Comparison of ENCODE assay signal across 8 cellular contexts in genomic region chr7:76314042-76314721, GRCh38. TPM values are rescaled to one million over a fixed set of nuclear protein-coding genes. Genes with fewer than 3 reads are reported as not detected.
DNase-seq lines count a peak whose midpoint lies in the region; ATAC-seq, FAIRE-seq and TF ChIP-seq lines count a peak whose summit lies in the region.

No MANE protein-coding gene starts in this region.

- DNase-seq in A673 (ENCODE audit: low spot score) (peak; percentile 95), NCI-H345 (lab: John Stamatoyannopoulos, UW) (peak; percentile 93), activated B cell treated with CpG ODN at 0.5 μM for 24 hours (peak; percentile 88), mammary epithelial cell (peak; percentile 79), keratinocyte (ENCODE audit: low read depth, low spot score) (no peak)
- peak; percentile 93 to 97 (median 95) for DNase-seq in stimulated activated CD4-positive, alpha-beta T cell treated with anti-CD3 and anti-CD28 coated beads, Interleukin-1b, Interleukin-23, amount 100 ng/mL, for 24 hours (ENCODE audit: low read depth in 4 of 4, low spot score in 1 of 4)

- H3K36me3 ChIP-seq in A673 (ENCODE audit: insufficient read depth, low read length, poor library complexity, severe bottlenecking) (no peaks in the 10 kb centered on the region), mammary epithelial cell (ENCODE audit: insufficient read depth, low read length) (no peaks in the 10 kb centered on the region), keratinocyte (ENCODE audit: control insufficient read depth in 2 of 2, extremely low read depth in 1 of 2, insufficient read depth in 2 of 2, low read length in 2 of 2) (no peaks in the 10 kb centered on the region)

- in situ Hi-C loops in mammary epithelial cell (cut with MboI; ENCODE audit: low sequenced_read_pairs in 2 of 2): loop anchor here (5.0 to 25.0 kb wide), 4 partner anchors 52 to 452 kb away; no protein-coding TSS in a partner anchor

- H3K4me2 ChIP-seq in mammary epithelial cell (ENCODE audit: insufficient read depth, low read depth, low read length) (no peak overlapping the region), keratinocyte (ENCODE audit: control insufficient read depth, extremely low read depth, insufficient read depth, low read depth, low read length) (peak overlapping the region; percentile 22)

- H3K27ac ChIP-seq in A673 (ENCODE audit: low read depth, low read length, poor library complexity, severe bottlenecking) (no peak overlapping the region), mammary epithelial cell (ENCODE audit: insufficient read depth, low read depth, low read length) (no peak overlapping the region), keratinocyte (ENCODE audit: control insufficient read depth, insufficient read depth, low read length) (no peak overlapping the region)

- no peaks in the 10 kb centered on the region for H3K9me3 Mint-ChIP-seq in activated B cell treated with CpG ODN at 0.5 μM for 24 hours

- intact Hi-C loops in A673 (cut with micrococcal nuclease; ENCODE audit: unreplicated experiment) (loop anchor here (1.0 kb wide), 3 partner anchors 23 to 136 kb away; no protein-coding TSS in a partner anchor), activated B cell treated with CpG ODN at 0.5 μM for 24 hours (cut with micrococcal nuclease) (loop anchor here (1.0 to 2.0 kb wide), 5 partner anchors 11 to 265 kb away; partner anchors contain the start of gene MDH2), mammary epithelial cell (cut with micrococcal nuclease) (loop anchor here (1.0 to 2.0 kb wide), 5 partner anchors 23 to 245 kb away; no protein-coding TSS in a partner anchor)

- dilution Hi-C loops in mammary epithelial cell (cut with HindIII; ENCODE audit: low sequenced_read_pairs) (no loop called here), keratinocyte (cut with MboI; ENCODE audit: extremely low pct_ligation_motif_present, low sequenced_read_pairs) (no loop called here)

- H3K27ac Mint-ChIP-seq in activated B cell treated with CpG ODN at 0.5 μM for 24 hours: no peak overlapping the region

- ATAC-seq in GM18868 (IDR thresholded peaks at IDR 0.05; ENCODE audit: unreplicated experiment) (peak; percentile 38), HG03280 (IDR thresholded peaks at IDR 0.05; ENCODE audit: unreplicated experiment) (peak; percentile 40), activated B cell treated with CpG ODN at 0.5 μM for 24 hours (ENCODE audit: low read depth) (peak; percentile 59)

- peaks cover 2% of the 10 kb centered on the region for H3K36me3 Mint-ChIP-seq in activated B cell treated with CpG ODN at 0.5 μM for 24 hours (ENCODE audit: low read depth)

- no peak overlapping the region for H3K9ac ChIP-seq in mammary epithelial cell (ENCODE audit: insufficient read depth, low read length)
- H3K9ac ChIP-seq in keratinocyte (ENCODE audit: control insufficient read depth, extremely low read depth, insufficient read depth, low read length): no peak overlapping the region

- BruUV-seq in A673 (replicated peaks; lab: Mats Ljungman, UMichigan) (no TSS peak), mammary epithelial cell (replicated peaks; lab: Mats Ljungman, UMichigan) (no TSS peak)

- H3K27me3 ChIP-seq in A673 (replicated peaks; ENCODE audit: insufficient read depth, low read depth, low read length, poor library complexity): no peaks in the 10 kb centered on the region
- no peaks in the 10 kb centered on the region for H3K27me3 ChIP-seq in mammary epithelial cell (ENCODE audit: insufficient read depth, low read length)
- no peaks in the 10 kb centered on the region for H3K27me3 ChIP-seq in keratinocyte (ENCODE audit: control insufficient read depth, extremely low read depth, insufficient read depth, low read length)

- H4K20me1 ChIP-seq in mammary epithelial cell (ENCODE audit: insufficient read depth, low read length): no peaks in the 10 kb centered on the region
- H4K20me1 ChIP-seq in keratinocyte (ENCODE audit: control insufficient read depth, extremely low read depth, insufficient read depth, low read length): no peaks in the 10 kb centered on the region

- no peaks in the 10 kb centered on the region for H3K79me2 ChIP-seq in mammary epithelial cell (ENCODE audit: insufficient read depth, low read length)
- no peaks in the 10 kb centered on the region for H3K79me2 ChIP-seq in keratinocyte (ENCODE audit: control insufficient read depth, insufficient read depth, low read length)

- no peaks in the 10 kb centered on the region for H3K9me1 ChIP-seq in keratinocyte (ENCODE audit: control insufficient read depth, extremely low read depth, insufficient read depth, low read length)

- H3K4me1 ChIP-seq in A673 (ENCODE audit: insufficient read depth, low read length, poor library complexity, severe bottlenecking): peaks cover 19% of the 10 kb centered on the region
- H3K4me1 ChIP-seq in mammary epithelial cell (ENCODE audit: insufficient read depth, low read length): peaks cover 24% of the 10 kb centered on the region
- peaks cover 29% of the 10 kb centered on the region for H3K4me1 ChIP-seq in keratinocyte (ENCODE audit: control insufficient read depth, extremely low read depth, insufficient read depth, low read length)

- no peaks in the 10 kb centered on the region for H3K9me3 ChIP-seq in A673 (ENCODE audit: low read depth, low read length, poor library complexity, severe bottlenecking)
- no peaks in the 10 kb centered on the region for H3K9me3 ChIP-seq in mammary epithelial cell (replicated peaks; ENCODE audit: insufficient read depth, low read length)
- H3K9me3 ChIP-seq in keratinocyte (ENCODE audit: control insufficient read depth, low read depth, low read length): no peaks in the 10 kb centered on the region

- H2AFZ ChIP-seq in mammary epithelial cell (ENCODE audit: low read depth, low read length) (peak overlapping the region; percentile 62), keratinocyte (ENCODE audit: control insufficient read depth, low read length) (peak overlapping the region; percentile 49)

- POLR2A ChIA-PET in A673 (lab: Charles Lee; ENCODE audit: low non-redundant PET): no interaction called here
- POLR2A ChIA-PET in activated B cell treated with CpG ODN at 0.5 μM for 24 hours (lab: Charles Lee): interaction anchor here (0.6 to 1.2 kb wide), 3 partner anchors 14 to 45 kb away, joined by 3 to 5 read pairs (median 3); partner anchors contain the start of gene YWHAG

- no peak overlapping the region for H3K4me3 ChIP-seq in A673 (ENCODE audit: low read depth, low read length, poor library complexity, severe bottlenecking)
- H3K4me3 ChIP-seq in mammary epithelial cell (replicated peaks in 1 of 3; ENCODE audit: insufficient read depth in 1 of 3, low read depth in 2 of 3, low read length in 3 of 3): no peak overlapping the region
- no peak overlapping the region for H3K4me3 ChIP-seq in keratinocyte (ENCODE audit: control insufficient read depth in 2 of 3, extremely low read depth in 1 of 3, insufficient read depth in 2 of 3, low read depth in 1 of 3, low read length in 3 of 3)

- FAIRE-seq in keratinocyte (lab: Jason Lieb, UNC): no peak

- CTCF ChIA-PET in A673 (lab: Charles Lee) (interaction anchor here (0.5 to 2.3 kb wide), 15 partner anchors 9 to 447 kb away, joined by 3 to 17 read pairs (median 5); no protein-coding TSS in a partner anchor), activated B cell treated with CpG ODN at 0.5 μM for 24 hours (lab: Charles Lee) (interaction anchor here (0.7 to 2.6 kb wide), 17 partner anchors 9 to 982 kb away, joined by 3 to 41 read pairs (median 4); partner anchors contain the start of genes HSPB1, MDH2, STYXL1 and YWHAG), mammary epithelial cell (lab: Charles Lee; ENCODE audit: low non-redundant PET) (interaction anchor here (0.6 to 1.1 kb wide), 5 partner anchors 12 to 40 kb away, joined by 4 to 7 read pairs (median 5); partner anchors contain the start of gene HSPB1)

- H3K4me3 Mint-ChIP-seq in activated B cell treated with CpG ODN at 0.5 μM for 24 hours: no peak overlapping the region

- 8% methylated on average over 6 of the region's 15 CpGs for WGBS in mammary epithelial cell (ENCODE audit: low coverage, missing lambda C conversion rate)

- H3K27me3 Mint-ChIP-seq in activated B cell treated with CpG ODN at 0.5 μM for 24 hours: no peaks in the 10 kb centered on the region

- H3K4me1 Mint-ChIP-seq in activated B cell treated with CpG ODN at 0.5 μM for 24 hours: peaks cover 20% of the 10 kb centered on the region

- TF ChIP-seq CTCF in A673 (conservative IDR thresholded peaks at IDR 0.05; ENCODE audit: low read depth, low read length) (peak; percentile 100), activated B cell treated with CpG ODN at 0.5 μM for 24 hours (IDR thresholded peaks at IDR 0.05) (peak; percentile 70), mammary epithelial cell (conservative IDR thresholded peaks at IDR 0.05 in 1 of 2, IDR thresholded peaks at IDR 0.05 in 1 of 2; ENCODE audit: extremely low read depth in 1 of 2, insufficient read depth in 1 of 2, low read depth in 1 of 2, low read length in 2 of 2) (peak; percentile 96 to 100), keratinocyte (optimal IDR thresholded peaks at IDR 0.05 in 1 of 3, IDR thresholded peaks at IDR 0.05 in 1 of 3, conservative IDR thresholded peaks at IDR 0.05 in 1 of 3; ENCODE audit: extremely low read depth in 1 of 3, insufficient read depth in 2 of 3, low read length in 3 of 3) (peak; percentile 100)

RNA-seq across cellular contexts. Expression of gene HSPB1, which starts 11.7 kb away (rescaled TPM):
- total RNA-seq in A673 (2021) (354 and 375 TPM in 2 replicates), activated B cell treated with CpG ODN at 0.5 μM for 24 hours (63.4 and 65.6 TPM in 2 replicates), mammary epithelial cell (100 to 1,000 TPM; 523 to 862 TPM)
- polyA plus RNA-seq in mammary epithelial cell (420 TPM), keratinocyte (460 to 1,644 TPM (median 478 TPM) in 3 replicates)
- polyA minus RNA-seq in mammary epithelial cell (132 TPM), keratinocyte (147 to 577 TPM (median 569 TPM) in 3 replicates)
- polyA plus RNA-seq in keratinocyte (2011; ENCODE audit: low read depth): 1,835 TPM
- 1,014 and 2,934 TPM in 2 replicates for polyA plus RNA-seq in keratinocyte (2011; cell fraction: cytosol; rRNA removed)
- 815 and 1,237 TPM in 2 replicates for polyA plus RNA-seq in keratinocyte (2011; cell fraction: nucleus; rRNA removed)
- 1,130 and 7,717 TPM in 2 replicates for polyA plus RNA-seq in keratinocyte (2012; ENCODE audit: low replicate concordance)
- polyA minus RNA-seq in keratinocyte (2011; cell fraction: cytosol; rRNA and poly(A)+ RNA removed): 2,222 TPM
- polyA minus RNA-seq in keratinocyte (2011; cell fraction: nucleus; rRNA and poly(A)+ RNA removed): 585 and 748 TPM in 2 replicates

RNA-seq across cellular contexts. Expression of gene YWHAG, which starts 44.6 kb away (rescaled TPM):
- 222 and 249 TPM in 2 replicates for total RNA-seq in A673 (2021)
- total RNA-seq in activated B cell treated with CpG ODN at 0.5 μM for 24 hours: 70.5 and 71.1 TPM in 2 replicates
- 100 to 1,000 TPM; 155 to 227 TPM for total RNA-seq in mammary epithelial cell
- polyA plus RNA-seq in mammary epithelial cell: 74.1 TPM
- 151 TPM for polyA minus RNA-seq in mammary epithelial cell
- polyA plus RNA-seq in keratinocyte: 88.1 to 130 TPM (median 116 TPM) in 3 replicates
- polyA plus RNA-seq in keratinocyte (2011; ENCODE audit: low read depth): 55.4 TPM
- 122 and 131 TPM in 2 replicates for polyA plus RNA-seq in keratinocyte (2011; cell fraction: cytosol; rRNA removed)
- polyA plus RNA-seq in keratinocyte (2011; cell fraction: nucleus; rRNA removed): 139 and 153 TPM in 2 replicates
- polyA plus RNA-seq in keratinocyte (2012; ENCODE audit: low replicate concordance): 142 and 228 TPM in 2 replicates
- 96.6 to 165 TPM (median 132 TPM) in 3 replicates for polyA minus RNA-seq in keratinocyte
- polyA minus RNA-seq in keratinocyte (2011; cell fraction: cytosol; rRNA and poly(A)+ RNA removed): 173 TPM
- 96.8 and 151 TPM in 2 replicates for polyA minus RNA-seq in keratinocyte (2011; cell fraction: nucleus; rRNA and poly(A)+ RNA removed)
